Comparison of ENCODE assay signal across 21 cellular contexts in the genomic region with DNA sequence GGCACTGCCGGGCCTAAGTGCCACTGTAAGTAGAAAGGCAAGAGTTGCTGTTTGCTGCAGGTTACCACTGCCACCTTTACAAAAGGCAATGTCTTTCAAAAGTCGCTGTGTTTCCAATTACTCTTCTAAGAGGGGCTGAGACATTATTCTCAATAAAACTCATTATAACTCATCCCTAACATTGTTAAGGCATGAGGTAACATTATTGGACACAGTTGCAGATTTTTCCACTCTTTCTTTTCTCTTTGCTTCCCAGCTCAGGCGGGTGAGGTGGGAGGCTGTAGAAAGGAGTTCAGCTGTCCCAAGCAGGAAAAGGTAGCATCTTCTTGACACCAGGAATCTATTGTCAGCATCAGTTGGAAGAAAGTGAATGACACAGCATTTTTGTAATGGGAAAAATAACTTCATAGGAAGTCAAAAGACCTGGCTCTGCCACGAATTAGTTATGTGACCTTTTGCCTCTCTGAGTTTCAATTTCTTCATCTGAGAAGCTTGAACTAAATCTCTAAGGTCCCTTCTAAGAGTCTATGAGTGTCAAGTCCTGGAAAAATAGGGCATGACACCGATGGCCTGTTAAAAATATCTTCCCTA. TPM values are rescaled to one million over a fixed set of nuclear protein-coding genes. Genes with fewer than 3 reads are reported as not detected.
A peak's percentile ranks its signal among the peaks of the same experiment; 100 is the strongest.
DNase-seq lines count a peak whose midpoint lies in the region; ATAC-seq and TF ChIP-seq lines count a peak whose summit lies in the region.
"Had no signal": no experiment of that assay in that cellular context is flagged by ENCODE, and none has a peak within 500 bp of the region (broad histone marks: within the 10 kb centered on the region; RNA-seq: fewer than 3 reads in every experiment).

No MANE protein-coding gene starts in this region.

- CTCF ChIA-PET in PC-3 (lab: Charles Lee) = interaction anchor here (0.6 kb wide), 1 partner anchor 14 kb away, joined by 3 read pairs; no protein-coding TSS in a partner anchor

- H3K79me2 ChIP-seq in PC-3 (ENCODE audit: low read length) = peaks cover 23% of the 10 kb centered on the region

- intact Hi-C loops in PC-3 (cut with micrococcal nuclease) = no loop called here

- H3F3A ChIP-seq in PC-3 (ENCODE audit: low read length, unreplicated experiment) = no peaks in the 10 kb centered on the region

- no peak overlapping the region for H3K4me3 ChIP-seq in PC-3 (ENCODE audit: low read length)
- no peak overlapping the region for H3K4me3 ChIP-seq in subcutaneous abdominal adipose tissue (ENCODE audit: low read depth in 1 of 5, low read length in 5 of 5)
- H3K4me3 ChIP-seq: dorsolateral prefrontal cortex, GM12878, heart right ventricle, thoracic aorta had no signal

- H3K9ac ChIP-seq in PC-3 (ENCODE audit: low read length) (no peak overlapping the region), subcutaneous abdominal adipose tissue (ENCODE audit: low read length in 5 of 5) (peak overlapping the region in 2 of 5 donors; percentile 27 to 32)

- DNase-seq in EH (ENCODE audit: low read depth) = peak; percentile 69
- DNase-seq in PC-3 = no peak
- peak; percentile 36 for DNase-seq in fibroblast of peridontal ligament (ENCODE audit: extremely low read depth)
- DNase-seq in NCI-H2171 (lab: John Stamatoyannopoulos, UW) = no peak
- DNase-seq in mucosa of gallbladder (ENCODE audit: low spot score) = no peak
- DNase-seq: activated CD4-positive, alpha-beta T cell treated with anti-CD3 and anti-CD28 coated beads, Interleukin-2, amount 10 ng/mL, durations not matched to agents 7 days and 5 days; activated naive CD4-positive, alpha-beta T cell treated with anti-CD3 and anti-CD28 coated beads, Interleukin-2, amount 50 U/mL, for 16 hours; DMS79; dorsolateral prefrontal cortex; foreskin keratinocyte; heart right ventricle; left cardiac atrium; naive B cell; NCI-H146; NCI-H524 treated with DMSO at 0.1 percent for 48 hours; nucleus accumbens; RPMI8226 had no signal

- POLR2A ChIA-PET in PC-3 (lab: Charles Lee; ENCODE audit: unreplicated experiment) = interaction anchor here (0.6 kb wide), 1 partner anchor 88 kb away, joined by 3 read pairs; no protein-coding TSS in a partner anchor

- peaks cover 15% of the 10 kb centered on the region; the same call in 1 of the 2 replicates for H4K20me1 ChIP-seq in PC-3 (ENCODE audit: low read length)

- no peaks in the 10 kb centered on the region for H3K36me3 ChIP-seq in PC-3 (ENCODE audit: low read depth, low read length)
- H3K36me3 ChIP-seq in subcutaneous abdominal adipose tissue (ENCODE audit: control insufficient read depth in 5 of 5, insufficient read depth in 5 of 5, low read length in 5 of 5) = no peaks in the 10 kb centered on the region
- H3K36me3 ChIP-seq: heart right ventricle, thoracic aorta had no signal

- H2AFZ ChIP-seq in PC-3 (ENCODE audit: low read length) = peak overlapping the region; percentile 36; the same call in 1 of the 2 replicates

- H3K4me1 ChIP-seq in PC-3 (ENCODE audit: insufficient read depth, low read length) (peaks cover 36% of the 10 kb centered on the region), subcutaneous abdominal adipose tissue (ENCODE audit: control insufficient read depth in 5 of 5, insufficient read depth in 5 of 5, low read length in 5 of 5) (peaks cover 6 to 28% (median 21%) of the 10 kb centered on the region in 5 donors)
- H3K4me1 ChIP-seq: foreskin keratinocyte had no signal

- H3K27ac ChIP-seq in PC-3 (ENCODE audit: low read length) = peak overlapping the region; percentile 33
- peak overlapping the region; percentile 97 for H3K27ac ChIP-seq in subcutaneous abdominal adipose tissue (ENCODE audit: low read depth, low read length)
- H3K27ac ChIP-seq: dorsolateral prefrontal cortex, foreskin keratinocyte, thoracic aorta had no signal

- peak overlapping the region; percentile 9; the same call in 1 of the 2 replicates for H3K4me2 ChIP-seq in PC-3 (ENCODE audit: low read length)

- ATAC-seq in PC-3 (no peak), HG03097 (IDR thresholded peaks at IDR 0.05; ENCODE audit: low FRiP score, unreplicated experiment) (no peak)
- ATAC-seq: foreskin keratinocyte, GM12878, heart right ventricle, left cardiac atrium had no signal

- BruUV-seq in PC-3 (replicated peaks; lab: Mats Ljungman, UMichigan) = no TSS peak

- H3K9me3 ChIP-seq in PC-3 (ENCODE audit: low read length) = no peaks in the 10 kb centered on the region
- no peaks in the 10 kb centered on the region for H3K9me3 ChIP-seq in subcutaneous abdominal adipose tissue (ENCODE audit: control insufficient read depth in 5 of 5, low read length in 5 of 5)
- H3K9me3 ChIP-seq: heart right ventricle, thoracic aorta had no signal

- no peak for TF ChIP-seq CTCF in PC-3 (conservative IDR thresholded peaks at IDR 0.05; ENCODE audit: low read depth, low read length)

- no peaks in the 10 kb centered on the region for H3K27me3 ChIP-seq in PC-3 (ENCODE audit: low read length)
- no peaks in the 10 kb centered on the region for H3K27me3 ChIP-seq in subcutaneous abdominal adipose tissue (ENCODE audit: control insufficient read depth in 5 of 5, insufficient read depth in 4 of 5, low read length in 5 of 5)
- H3K27me3 ChIP-seq: dorsolateral prefrontal cortex, foreskin keratinocyte, heart right ventricle had no signal

- H3K9me2 ChIP-seq in PC-3 (replicated peaks; ENCODE audit: low read length) = no peaks in the 10 kb centered on the region

RNA-seq across cellular contexts. Expression of a gene that starts 2.1 kb away (rescaled TPM):
- total RNA-seq in PC-3 (2014; rRNA removed) = 10.9 and 13.9 TPM in 2 replicates
- total RNA-seq in mucosa of gallbladder = 67.9 TPM

Comparison
In these comparisons a context has a peak if more than half of its experiments do, and no peak if none do; other contexts are left out.
1. DNase-seq: peak in EH (single experiment) and fibroblast of peridontal ligament (single experiment); none in PC-3 (single experiment), NCI-H2171 (single experiment) and mucosa of gallbladder (single experiment).